In the genomic region with DNA sequence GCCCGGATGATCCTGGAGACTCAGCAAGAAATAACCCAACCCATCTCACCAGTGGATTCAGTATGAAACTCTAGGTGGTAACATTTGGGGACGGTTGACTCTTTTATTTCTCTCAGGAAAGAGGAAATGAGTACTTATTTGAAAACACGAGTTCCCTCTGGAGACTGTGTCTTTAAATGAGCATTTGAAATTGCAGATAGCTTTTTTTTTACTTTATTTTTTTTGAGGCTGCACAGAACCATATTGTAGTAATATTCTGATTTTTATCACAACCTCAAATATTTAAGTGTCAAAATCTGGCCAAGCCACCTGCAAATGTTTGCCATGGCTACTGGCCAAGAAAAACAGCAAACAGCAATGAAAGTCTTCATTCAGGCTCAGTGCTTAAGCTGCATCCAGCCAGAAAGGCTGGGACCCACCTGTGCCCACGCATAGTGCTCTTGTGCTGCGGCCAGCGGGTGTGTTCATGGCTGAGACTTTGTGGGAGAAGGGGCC, we compare ENCODE assay signal across 10 cellular contexts.
DNase-seq lines count a peak whose midpoint lies in the region; ATAC-seq and TF ChIP-seq lines count a peak whose summit lies in the region.
"Had no signal": no experiment of that assay in that cellular context is flagged by ENCODE, and none has a peak within 500 bp of the region (broad histone marks: within the 10 kb centered on the region; RNA-seq: fewer than 3 reads in every experiment).

No MANE protein-coding gene starts in this region.

- CTCF ChIA-PET in HEK293 (lab: Yijun Ruan, JAX), result no interaction called here

- intact Hi-C loops in colonic mucosa (cut with DNase I), result no loop called here

- H3K4me1 Mint-ChIP-seq in stimulated activated memory B cell treated with anti-CD40 and anti-IgM and Interleukin-4, amounts not matched to agents 10 μg/mL and 1 μg/mL and 100 μg/mL, for 72 hours, result peaks cover 27% of the 10 kb centered on the region

- H3K4me3 Mint-ChIP-seq in stimulated activated memory B cell treated with anti-CD40 and anti-IgM and Interleukin-4, amounts not matched to agents 10 μg/mL and 1 μg/mL and 100 μg/mL, for 72 hours, result no peak overlapping the region

- H3K9me3 Mint-ChIP-seq in stimulated activated memory B cell treated with anti-CD40 and anti-IgM and Interleukin-4, amounts not matched to agents 10 μg/mL and 1 μg/mL and 100 μg/mL, for 72 hours, result no peaks in the 10 kb centered on the region

- POLR2A ChIA-PET in HEK293 (lab: Yijun Ruan, JAX), result interaction anchor here (1.1 kb wide), 1 partner anchor 162 kb away, joined by 4 read pairs; no protein-coding TSS in a partner anchor

- peaks cover 5% of the 10 kb centered on the region for H3K27me3 ChIP-seq in colonic mucosa

- H3K9me3 ChIP-seq in HEK293 (ENCODE audit: control insufficient read depth, insufficient read depth, low read depth, low read length) (no peaks in the 10 kb centered on the region), colonic mucosa (no peaks in the 10 kb centered on the region)

- H3K27me3 Mint-ChIP-seq in stimulated activated memory B cell treated with anti-CD40 and anti-IgM and Interleukin-4, amounts not matched to agents 10 μg/mL and 1 μg/mL and 100 μg/mL, for 72 hours, result peaks cover 29% of the 10 kb centered on the region

- ATAC-seq in stimulated activated memory B cell treated with anti-CD40 and anti-IgM and Interleukin-4, amounts not matched to agents 10 μg/mL and 1 μg/mL and 100 μg/mL, for 72 hours, result peak; percentile 69
- no peak for ATAC-seq in HG02981 (IDR thresholded peaks at IDR 0.05; ENCODE audit: unreplicated experiment)
- ATAC-seq: foreskin keratinocyte had no signal

- peak overlapping the region; percentile 80 for H3K27ac ChIP-seq in HEK293 (ENCODE audit: extremely low read depth, low read depth, low read length)
- no peak overlapping the region for H3K27ac ChIP-seq in colonic mucosa
- H3K27ac ChIP-seq: foreskin keratinocyte had no signal

- H3K9ac ChIP-seq in colonic mucosa (ENCODE audit: low read depth in 2 of 2, low read length in 2 of 2), result no peak overlapping the region

- H3K36me3 ChIP-seq in HEK293 (ENCODE audit: control insufficient read depth in 2 of 2, insufficient read depth in 1 of 2, low read length in 2 of 2) (no peaks in the 10 kb centered on the region), colonic mucosa (no peaks in the 10 kb centered on the region)

- peak; percentile 94 for DNase-seq in NCI-H345 treated with DMSO at 0.1 percent for 48 hours (lab: John Stamatoyannopoulos, UW; ENCODE audit: unreplicated experiment)
- DNase-seq in colonic mucosa, result peak; percentile 62
- DNase-seq in RKO (ENCODE audit: low spot score), result no peak
- DNase-seq in pons (ENCODE audit: low spot score), result no peak
- no peak for DNase-seq in amniotic stem cell (lab: John Stamatoyannopoulos, UW)
- DNase-seq: foreskin keratinocyte; stimulated activated CD4-positive, alpha-beta T cell treated with anti-CD3 and anti-CD28 coated beads, Interleukin-12 subunit alpha, Interleukin-12 subunit beta, amount 100 ng/mL, for 4 hours had no signal

- TF ChIP-seq CTCF in HEK293 (tag by site-specific recombination; IDR thresholded peaks at IDR 0.05) (no peak), colonic mucosa (IDR thresholded peaks at IDR 0.05) (no peak)

- peak overlapping the region; percentile 8 for H3K4me3 ChIP-seq in HEK293 (ENCODE audit: low read depth, low read length)
- no peak overlapping the region for H3K4me3 ChIP-seq in colonic mucosa

- no peaks in the 10 kb centered on the region for H3K36me3 Mint-ChIP-seq in stimulated activated memory B cell treated with anti-CD40 and anti-IgM and Interleukin-4, amounts not matched to agents 10 μg/mL and 1 μg/mL and 100 μg/mL, for 72 hours

- H3K4me1 ChIP-seq in HEK293 (ENCODE audit: control insufficient read depth, insufficient read depth, low read length) (peaks cover 27% of the 10 kb centered on the region), colonic mucosa (no peaks in the 10 kb centered on the region)

- no peak overlapping the region for H3K27ac Mint-ChIP-seq in stimulated activated memory B cell treated with anti-CD40 and anti-IgM and Interleukin-4, amounts not matched to agents 10 μg/mL and 1 μg/mL and 100 μg/mL, for 72 hours

TF ChIP-seq in HEK293, 187 proteins besides CTCF, POLR2A, EP300 and RAD21 (continues in another document):
- peak; percentile 26; the same call in 1 of the 2 replicates for TF ChIP-seq EGR2 (tag by site-specific recombination; IDR thresholded peaks at IDR 0.05; ENCODE audit: low read depth)
- TF ChIP-seq, protein P1, sequence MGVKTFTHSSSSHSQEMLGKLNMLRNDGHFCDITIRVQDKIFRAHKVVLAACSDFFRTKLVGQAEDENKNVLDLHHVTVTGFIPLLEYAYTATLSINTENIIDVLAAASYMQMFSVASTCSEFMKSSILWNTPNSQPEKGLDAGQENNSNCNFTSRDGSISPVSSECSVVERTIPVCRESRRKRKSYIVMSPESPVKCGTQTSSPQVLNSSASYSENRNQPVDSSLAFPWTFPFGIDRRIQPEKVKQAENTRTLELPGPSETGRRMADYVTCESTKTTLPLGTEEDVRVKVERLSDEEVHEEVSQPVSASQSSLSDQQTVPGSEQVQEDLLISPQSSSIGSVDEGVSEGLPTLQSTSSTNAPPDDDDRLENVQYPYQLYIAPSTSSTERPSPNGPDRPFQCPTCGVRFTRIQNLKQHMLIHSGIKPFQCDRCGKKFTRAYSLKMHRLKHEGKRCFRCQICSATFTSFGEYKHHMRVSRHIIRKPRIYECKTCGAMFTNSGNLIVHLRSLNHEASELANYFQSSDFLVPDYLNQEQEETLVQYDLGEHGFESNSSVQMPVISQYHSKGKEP (tag by site-specific recombination; IDR thresholded peaks at IDR 0.05), result peak; percentile 50; the same call in 1 of the 2 replicates
- TF ChIP-seq SP2 (tag by site-specific recombination; IDR thresholded peaks at IDR 0.05), result no peak
- TF ChIP-seq HOXD13 (CRISPR knock-in tag; IDR thresholded peaks at IDR 0.05; ENCODE audit: borderline replicate concordance), result peak; percentile 13; the same call in 1 of the 2 replicates
- TF ChIP-seq ZXDB (tag by site-specific recombination; IDR thresholded peaks at IDR 0.05), result 0 out of 2 replicates have a peak, but pooled peaks have one; percentile 11
- no peak for TF ChIP-seq ZNF302 (tag by site-specific recombination; IDR thresholded peaks at IDR 0.05; ENCODE audit: low read depth)
- TF ChIP-seq, protein P2, sequence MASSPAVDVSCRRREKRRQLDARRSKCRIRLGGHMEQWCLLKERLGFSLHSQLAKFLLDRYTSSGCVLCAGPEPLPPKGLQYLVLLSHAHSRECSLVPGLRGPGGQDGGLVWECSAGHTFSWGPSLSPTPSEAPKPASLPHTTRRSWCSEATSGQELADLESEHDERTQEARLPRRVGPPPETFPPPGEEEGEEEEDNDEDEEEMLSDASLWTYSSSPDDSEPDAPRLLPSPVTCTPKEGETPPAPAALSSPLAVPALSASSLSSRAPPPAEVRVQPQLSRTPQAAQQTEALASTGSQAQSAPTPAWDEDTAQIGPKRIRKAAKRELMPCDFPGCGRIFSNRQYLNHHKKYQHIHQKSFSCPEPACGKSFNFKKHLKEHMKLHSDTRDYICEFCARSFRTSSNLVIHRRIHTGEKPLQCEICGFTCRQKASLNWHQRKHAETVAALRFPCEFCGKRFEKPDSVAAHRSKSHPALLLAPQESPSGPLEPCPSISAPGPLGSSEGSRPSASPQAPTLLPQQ (tag by site-specific recombination; IDR thresholded peaks at IDR 0.05), result peak; percentile 98
- no peak for TF ChIP-seq KLF8 (tag by site-specific recombination; IDR thresholded peaks at IDR 0.05)
- TF ChIP-seq ZNF311 (tag by site-specific recombination; IDR thresholded peaks at IDR 0.05; ENCODE audit: borderline replicate concordance), result no peak
- peak; percentile 72 for TF ChIP-seq FEZF1 (tag by site-specific recombination; IDR thresholded peaks at IDR 0.05)
- TF ChIP-seq GFI1B (tag by site-specific recombination; IDR thresholded peaks at IDR 0.05), result peak; percentile 48; the same call in 1 of the 2 replicates
- TF ChIP-seq, protein P3, sequence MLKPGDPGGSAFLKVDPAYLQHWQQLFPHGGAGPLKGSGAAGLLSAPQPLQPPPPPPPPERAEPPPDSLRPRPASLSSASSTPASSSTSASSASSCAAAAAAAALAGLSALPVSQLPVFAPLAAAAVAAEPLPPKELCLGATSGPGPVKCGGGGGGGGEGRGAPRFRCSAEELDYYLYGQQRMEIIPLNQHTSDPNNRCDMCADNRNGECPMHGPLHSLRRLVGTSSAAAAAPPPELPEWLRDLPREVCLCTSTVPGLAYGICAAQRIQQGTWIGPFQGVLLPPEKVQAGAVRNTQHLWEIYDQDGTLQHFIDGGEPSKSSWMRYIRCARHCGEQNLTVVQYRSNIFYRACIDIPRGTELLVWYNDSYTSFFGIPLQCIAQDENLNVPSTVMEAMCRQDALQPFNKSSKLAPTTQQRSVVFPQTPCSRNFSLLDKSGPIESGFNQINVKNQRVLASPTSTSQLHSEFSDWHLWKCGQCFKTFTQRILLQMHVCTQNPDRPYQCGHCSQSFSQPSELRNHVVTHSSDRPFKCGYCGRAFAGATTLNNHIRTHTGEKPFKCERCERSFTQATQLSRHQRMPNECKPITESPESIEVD (tag by site-specific recombination; IDR thresholded peaks at IDR 0.05), result peak; percentile 84
- peak; percentile 59; the same call in 1 of the 2 replicates for TF ChIP-seq SCRT2 (tag by site-specific recombination; IDR thresholded peaks at IDR 0.05)
- TF ChIP-seq ZNF433 (tag by site-specific recombination; IDR thresholded peaks at IDR 0.05; ENCODE audit: low read depth), result no peak
- TF ChIP-seq ZNF629 (tag by site-specific recombination; IDR thresholded peaks at IDR 0.05), result peak; percentile 14; the same call in 1 of the 2 replicates
- TF ChIP-seq, protein P4, sequence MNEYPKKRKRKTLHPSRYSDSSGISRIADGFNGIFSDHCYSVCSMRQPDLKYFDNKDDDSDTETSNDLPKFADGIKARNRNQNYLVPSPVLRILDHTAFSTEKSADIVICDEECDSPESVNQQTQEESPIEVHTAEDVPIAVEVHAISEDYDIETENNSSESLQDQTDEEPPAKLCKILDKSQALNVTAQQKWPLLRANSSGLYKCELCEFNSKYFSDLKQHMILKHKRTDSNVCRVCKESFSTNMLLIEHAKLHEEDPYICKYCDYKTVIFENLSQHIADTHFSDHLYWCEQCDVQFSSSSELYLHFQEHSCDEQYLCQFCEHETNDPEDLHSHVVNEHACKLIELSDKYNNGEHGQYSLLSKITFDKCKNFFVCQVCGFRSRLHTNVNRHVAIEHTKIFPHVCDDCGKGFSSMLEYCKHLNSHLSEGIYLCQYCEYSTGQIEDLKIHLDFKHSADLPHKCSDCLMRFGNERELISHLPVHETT (tag by site-specific recombination; IDR thresholded peaks at IDR 0.05), result no peak
- peak; percentile 19; the same call in 1 of the 2 replicates for TF ChIP-seq ZBTB20 (tag by site-specific recombination; IDR thresholded peaks at IDR 0.05)
- TF ChIP-seq ZFP69B (tag by site-specific recombination; IDR thresholded peaks at IDR 0.05), result peak; percentile 96
- TF ChIP-seq ZNF558 (tag by site-specific recombination; IDR thresholded peaks at IDR 0.05), result no peak
- peak; percentile 75; the same call in 1 of the 2 replicates for TF ChIP-seq SCRT1 (tag by site-specific recombination; IDR thresholded peaks at IDR 0.05; ENCODE audit: borderline replicate concordance)

Comparison
In these comparisons a context has a peak if more than half of its experiments do, and no peak if none do; other contexts are left out.
1. DNase-seq: peak in NCI-H345 treated with DMSO at 0.1 percent for 48 hours (single experiment) and colonic mucosa (single experiment); none in RKO (single experiment), pons (single experiment) and amniotic stem cell (single experiment).